In genomic region chr3:25826510-25826909, GRCh38 we compare ENCODE assay signal across 19 cellular contexts.
"Had no signal": no experiment of that assay in that cellular context is flagged by ENCODE, and none has a peak within 500 bp of the region (broad histone marks: within the 10 kb centered on the region; RNA-seq: fewer than 3 reads in every experiment).

No MANE protein-coding gene starts in this region.

- ATAC-seq: activated CD4-positive, alpha-beta T cell treated with anti-CD3 and anti-CD28 coated beads for 36 hours; activated naive CD4-positive, alpha-beta T cell treated with anti-CD3 and anti-CD28 coated beads, Interleukin-2, amount 50 U/mL, for 72 hours; activated T-cell treated with anti-CD3 and anti-CD28 coated beads, Interleukin-2, amount 50 U/mL, for 4 hours; psoas muscle; right lobe of liver had no signal

- H3K27ac ChIP-seq: psoas muscle, right lobe of liver, suprapubic skin, WERI-Rb-1 had no signal

- H3K9me3 ChIP-seq: psoas muscle, right lobe of liver, suprapubic skin had no signal

- H3K36me3 ChIP-seq: right lobe of liver, suprapubic skin, WERI-Rb-1 had no signal

- H3K27ac Mint-ChIP-seq: activated CD4-positive, alpha-beta memory T cell treated with anti-CD3 and anti-CD28 coated beads for 36 hours; activated CD4-positive, alpha-beta T cell treated with anti-CD3 and anti-CD28 coated beads for 36 hours; activated naive CD4-positive, alpha-beta T cell treated with anti-CD3 and anti-CD28 coated beads, Interleukin-2, amount 50 U/mL, for 72 hours; nephron progenitor cell; stimulated activated naive CD8-positive, alpha-beta T cell treated with anti-CD3 and anti-CD28 coated beads, Interleukin-15, Interleukin-2, amounts not matched to agents 100 ng/mL and 50 ng/mL, for 24 hours; T-helper 2 cell treated with Interferon-gamma antibody and Interleukin-4, amounts not matched to agents 5 μg/mL and 100 μg/mL, for 36 hours had no signal

- H3K4me3 Mint-ChIP-seq: activated CD4-positive, alpha-beta memory T cell treated with anti-CD3 and anti-CD28 coated beads for 36 hours; activated CD4-positive, alpha-beta T cell treated with anti-CD3 and anti-CD28 coated beads for 36 hours; activated T-cell treated with anti-CD3 and anti-CD28 coated beads, Interleukin-2, amount 50 U/mL, for 4 hours; nephron progenitor cell; stimulated activated naive CD8-positive, alpha-beta T cell treated with anti-CD3 and anti-CD28 coated beads, Interleukin-15, Interleukin-2, amounts not matched to agents 100 ng/mL and 50 ng/mL, for 24 hours; T-helper 2 cell treated with Interferon-gamma antibody and Interleukin-4, amounts not matched to agents 5 μg/mL and 100 μg/mL, for 36 hours had no signal

- FAIRE-seq: colon had no signal

- H3K9me3 Mint-ChIP-seq: activated CD4-positive, alpha-beta memory T cell treated with anti-CD3 and anti-CD28 coated beads for 36 hours; stimulated activated naive CD8-positive, alpha-beta T cell treated with anti-CD3 and anti-CD28 coated beads, Interleukin-15, Interleukin-2, amounts not matched to agents 100 ng/mL and 50 ng/mL, for 24 hours; T-helper 2 cell treated with Interferon-gamma antibody and Interleukin-4, amounts not matched to agents 5 μg/mL and 100 μg/mL, for 36 hours had no signal

- H3K27me3 ChIP-seq: right lobe of liver, suprapubic skin had no signal

- H3K36me3 Mint-ChIP-seq: activated CD4-positive, alpha-beta memory T cell treated with anti-CD3 and anti-CD28 coated beads for 36 hours; activated naive CD4-positive, alpha-beta T cell treated with anti-CD3 and anti-CD28 coated beads, Interleukin-2, amount 50 U/mL, for 72 hours had no signal

- DNase-seq: activated CD4-positive, alpha-beta memory T cell treated with anti-CD3 and anti-CD28 coated beads for 36 hours; activated CD4-positive, alpha-beta T cell treated with anti-CD3 and anti-CD28 coated beads for 36 hours; activated gamma-delta T cell; activated T-cell treated with anti-CD3 and anti-CD28 coated beads, Interleukin-2, amount 50 U/mL, for 4 hours; caudate nucleus; foreskin fibroblast; glutamatergic neuron; kidney glomerular epithelial cell; mesendoderm; nephron progenitor cell; psoas muscle; right lobe of liver; trophoblast cell; WERI-Rb-1 had no signal

- H3K4me1 ChIP-seq: psoas muscle, right lobe of liver had no signal

- H3K4me3 ChIP-seq: psoas muscle, right lobe of liver, suprapubic skin had no signal
